In the genomic region with DNA sequence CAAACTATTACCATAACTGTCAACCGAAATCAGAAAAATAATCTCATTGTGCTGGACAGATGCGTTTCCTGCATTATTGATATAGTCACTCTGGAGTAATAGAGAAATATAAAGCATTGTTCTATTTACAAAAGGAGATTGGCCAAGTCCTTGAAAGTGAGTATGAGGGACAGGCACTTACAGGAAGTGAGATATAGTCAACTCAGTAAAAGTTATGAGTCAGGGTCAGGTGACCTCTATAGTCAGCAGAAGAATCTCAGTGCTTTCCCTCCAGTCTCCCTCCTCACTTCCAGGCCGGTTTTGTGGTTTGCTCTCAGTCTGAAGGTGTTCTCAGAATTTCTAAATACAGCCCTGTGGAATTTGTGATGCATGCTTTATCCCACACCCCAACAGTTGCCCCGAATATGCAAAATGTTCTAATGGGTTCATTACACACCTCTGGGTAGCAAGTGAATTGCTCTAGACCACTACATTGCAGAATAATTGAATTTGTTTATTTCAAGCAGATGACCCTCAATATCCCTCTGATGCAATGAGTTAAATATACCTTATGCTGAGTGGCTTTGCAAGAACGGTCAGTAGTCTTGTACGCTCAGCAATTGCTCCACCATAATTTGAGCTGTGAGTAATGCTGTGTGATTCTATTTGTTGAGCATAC, we compare ENCODE assay signal across 9 cellular contexts.
DNase-seq lines count a peak whose midpoint lies in the region; ATAC-seq and TF ChIP-seq lines count a peak whose summit lies in the region.
"Had no signal": no experiment of that assay in that cellular context is flagged by ENCODE, and none has a peak within 500 bp of the region (broad histone marks: within the 10 kb centered on the region; RNA-seq: fewer than 3 reads in every experiment).

No MANE protein-coding gene starts in this region.

- H3K27ac ChIP-seq in stomach (peak overlapping the region in 1 of 5 donors; percentile 22), ovary (no peak overlapping the region)
- H3K27ac ChIP-seq: KMS-11 had no signal

- TF ChIP-seq CTCF in mesothelial cell of epicardium (IDR thresholded peaks at IDR 0.05; ENCODE audit: unreplicated experiment) (no peak), stomach (IDR thresholded peaks at IDR 0.05) (no peak), ovary (IDR thresholded peaks at IDR 0.05) (no peak)

- no peaks in the 10 kb centered on the region for H3K27me3 ChIP-seq in adipocyte (replicated peaks; ENCODE audit: control insufficient read depth, insufficient read depth, low read length)
- H3K27me3 ChIP-seq in stomach = no peaks in the 10 kb centered on the region
- no peaks in the 10 kb centered on the region for H3K27me3 ChIP-seq in ovary

- H3K4me3 ChIP-seq in adipocyte (ENCODE audit: low read length) (no peak overlapping the region), stomach (no peak overlapping the region), ovary (no peak overlapping the region)

- no peak overlapping the region for H3K9ac ChIP-seq in adipocyte (ENCODE audit: low read length)
- H3K9ac ChIP-seq: KMS-11 had no signal

- H3K4me1 Mint-ChIP-seq in mesothelial cell of epicardium = peaks cover 28% of the 10 kb centered on the region

- ATAC-seq in GM18868 (IDR thresholded peaks at IDR 0.05; ENCODE audit: unreplicated experiment) = peak; percentile 97
- peak; percentile 80 for ATAC-seq in HG02938 (IDR thresholded peaks at IDR 0.05; ENCODE audit: unreplicated experiment)

- H3K9me3 Mint-ChIP-seq in mesothelial cell of epicardium = peaks cover 20% of the 10 kb centered on the region

- peaks cover 5% of the 10 kb centered on the region for H3K9me3 ChIP-seq in adipocyte (ENCODE audit: control insufficient read depth, low read length)
- no peaks in the 10 kb centered on the region for H3K9me3 ChIP-seq in stomach
- H3K9me3 ChIP-seq in ovary = no peaks in the 10 kb centered on the region

- intact Hi-C loops in stomach (cut with DNase I; ENCODE audit: low total_unique reads) = no loop called here
- intact Hi-C loops in ovary (cut with DNase I) = no loop called here

- no peak overlapping the region for H3K4me3 Mint-ChIP-seq in mesothelial cell of epicardium

- TF ChIP-seq POLR2A in stomach (IDR thresholded peaks at IDR 0.05) (no peak), ovary (IDR thresholded peaks at IDR 0.05) (no peak)

- H3K4me1 ChIP-seq in adipocyte (ENCODE audit: control insufficient read depth, insufficient read depth, low read length) (peaks cover 17% of the 10 kb centered on the region), stomach (peaks cover 0 to 31% (median 13%) of the 10 kb centered on the region in 4 donors), ovary (ENCODE audit: insufficient read depth) (no peaks in the 10 kb centered on the region)

- no peaks in the 10 kb centered on the region for H3K27me3 Mint-ChIP-seq in mesothelial cell of epicardium (ENCODE audit: low read depth)

- peak; percentile 28 for DNase-seq in adipocyte (ENCODE audit: low read depth)
- DNase-seq in mesothelial cell of epicardium (ENCODE audit: low spot score in 2 of 2, unreplicated experiment in 2 of 2) = no peak
- no peak for DNase-seq in stomach
- no peak for DNase-seq in Kasumi-1 (lab: John Stamatoyannopoulos, UW)
- no peak for DNase-seq in ovary
- no peak for DNase-seq in T-helper 9 cell

- TF ChIP-seq EP300 in stomach (IDR thresholded peaks at IDR 0.05) (no peak), ovary (IDR thresholded peaks at IDR 0.05) (no peak)

- peaks cover 5% of the 10 kb centered on the region for H3K36me3 Mint-ChIP-seq in mesothelial cell of epicardium

- H3K27ac Mint-ChIP-seq in mesothelial cell of epicardium = peak overlapping the region; percentile 60

- H3K36me3 ChIP-seq in adipocyte (ENCODE audit: control insufficient read depth, insufficient read depth, low read length, severe bottlenecking) = no peaks in the 10 kb centered on the region
- H3K36me3 ChIP-seq in stomach = no peaks in the 10 kb centered on the region
- no peaks in the 10 kb centered on the region for H3K36me3 ChIP-seq in ovary

- 55 to 56% (median 55%) methylated on average over 6 of the region's 6 CpGs for WGBS in stomach, 5 donors
- WGBS in ovary, 3 donors = 72 to 80% (median 77%) methylated on average over 6 of the region's 6 CpGs
